ENCODE assay signal across 16 cellular contexts in genomic region chr10:19932806-19933371, GRCh38.
"Had no signal": no experiment of that assay in that cellular context is flagged by ENCODE, and none has a peak within 500 bp of the region (broad histone marks: within the 10 kb centered on the region; RNA-seq: fewer than 3 reads in every experiment).

No MANE protein-coding gene starts in this region.

- H3K4me3 ChIP-seq: cardiac muscle cell, pancreas, sigmoid colon, vagina had no signal

- H3K9me3 ChIP-seq: pancreas, sigmoid colon, vagina had no signal

- DNase-seq: activated CD4-positive, alpha-beta T cell treated with anti-CD3 and anti-CD28 coated beads for 36 hours; activated CD4-positive, alpha-beta T cell treated with anti-CD3 and anti-CD28 coated beads, Interleukin-2, amount 50 U/mL, for 48 hours; activated gamma-delta T cell; dermis blood vessel endothelial cell; hippocampal formation; mesendoderm; naive thymus-derived CD8-positive, alpha-beta T cell; pancreas; sigmoid colon; stimulated activated CD4-positive, alpha-beta T cell treated with anti-CD3 and anti-CD28 coated beads, Interleukin-4, amount 100 ng/mL, for 24 hours; SW 1271; T-helper 2 cell; WERI-Rb-1 had no signal

- H3K36me3 ChIP-seq: cardiac muscle cell, pancreas, sigmoid colon, vagina, WERI-Rb-1 had no signal

- H3K27me3 ChIP-seq: cardiac muscle cell, pancreas, sigmoid colon, vagina had no signal

- H3K27ac ChIP-seq: cardiac muscle cell, pancreas, vagina, WERI-Rb-1 had no signal

- ATAC-seq: activated CD4-positive, alpha-beta T cell treated with anti-CD3 and anti-CD28 coated beads for 36 hours; naive thymus-derived CD8-positive, alpha-beta T cell; pancreas; stimulated activated effector memory CD8-positive, alpha-beta T cell treated with anti-CD3 and anti-CD28 coated beads, Interleukin-12 subunit alpha, Interleukin-12 subunit beta, amount 100 ng/mL, for 72 hours had no signal
